In genomic region chr10:122298598-122299301, GRCh38 we compare ENCODE assay signal across 8 cellular contexts. TPM values are rescaled to one million over a fixed set of nuclear protein-coding genes. Genes with fewer than 3 reads are reported as not detected.
A peak's percentile ranks its signal among the peaks of the same experiment; 100 is the strongest.
DNase-seq lines count a peak whose midpoint lies in the region; ATAC-seq, FAIRE-seq and TF ChIP-seq lines count a peak whose summit lies in the region.

No MANE protein-coding gene starts in this region.

- H3K36me3 ChIP-seq in bronchial epithelial cell (ENCODE audit: control insufficient read depth, insufficient read depth, low read length): no peaks in the 10 kb centered on the region

- DNase-seq in GDM1 (lab: John Stamatoyannopoulos, UW): peak; percentile 49
- peak; percentile 20 for DNase-seq in NCI-H2081 treated with DMSO at 0.1 percent for 48 hours (lab: John Stamatoyannopoulos, UW)
- DNase-seq in bronchial epithelial cell (ENCODE audit: low read depth): peak; percentile 68
- peak; percentile 82 for DNase-seq in islet precursor cell
- peak; percentile 15 to 41 for DNase-seq in stimulated activated CD4-positive, alpha-beta T cell treated with anti-CD3 and anti-CD28 coated beads, Interleukin-15, amount 100 ng/mL, for 1 hour (ENCODE audit: low read depth in 1 of 2, low spot score in 1 of 2)

- H3K4me3 ChIP-seq in WI38 (ENCODE audit: low read depth, low read length): no peak overlapping the region
- no peak overlapping the region for H3K4me3 ChIP-seq in bronchial epithelial cell (ENCODE audit: low read depth, low read length)

- no peaks in the 10 kb centered on the region for H3K27me3 ChIP-seq in bronchial epithelial cell (ENCODE audit: control insufficient read depth, insufficient read depth, low read length)

- TF ChIP-seq CTCF in WI38 (IDR thresholded peaks at IDR 0.05; ENCODE audit: low read depth, low read length): peak; percentile 90
- TF ChIP-seq CTCF in bronchial epithelial cell (IDR thresholded peaks at IDR 0.05; ENCODE audit: insufficient read depth, low read length, severe bottlenecking): peak; percentile 92

- ATAC-seq in HG02870 (IDR thresholded peaks at IDR 0.05; ENCODE audit: unreplicated experiment): peak; percentile 70
- ATAC-seq in HG02571 (IDR thresholded peaks at IDR 0.05; ENCODE audit: unreplicated experiment): no peak

- FAIRE-seq in bronchial epithelial cell (lab: Jason Lieb, UNC): no peak

RNA-seq across cellular contexts. Expression of gene BTBD16, which starts 27.7 kb away (rescaled TPM):
- 0.13 and 0.26 TPM in 2 replicates for total RNA-seq in bronchial epithelial cell

Comparison
In these comparisons a context has a peak if more than half of its experiments do, and no peak if none do; other contexts are left out.
1. DNase-seq: peak in every context shown above with its lines; median percentile 82 in islet precursor cell; 68 in bronchial epithelial cell; 49 in GDM1; 28 in stimulated activated CD4-positive, alpha-beta T cell treated with anti-CD3 and anti-CD28 coated beads, Interleukin-15, amount 100 ng/mL, for 1 hour; 20 in NCI-H2081 treated with DMSO at 0.1 percent for 48 hours.